9 cellular contexts compared by ENCODE assay signal in genomic region chr3:13021141-13021933, GRCh38. TPM values are rescaled to one million over a fixed set of nuclear protein-coding genes. Genes with fewer than 3 reads are reported as not detected.
DNase-seq lines count a peak whose midpoint lies in the region; ATAC-seq and TF ChIP-seq lines count a peak whose summit lies in the region.
"Had no signal": no experiment of that assay in that cellular context is flagged by ENCODE, and none has a peak within 500 bp of the region (broad histone marks: within the 10 kb centered on the region; RNA-seq: fewer than 3 reads in every experiment).

No MANE protein-coding gene starts in this region.

- no peaks in the 10 kb centered on the region for H3K9me3 ChIP-seq in sigmoid colon

- intact Hi-C loops in dendritic cell treated with granulocyte-macrophage colony-stimulating factor and Interleukin-4, amounts not matched to agents 40 ng/mL and 50 ng/mL, for 4 days (cut with micrococcal nuclease) = no loop called here
- intact Hi-C loops in sigmoid colon (cut with DNase I) = no loop called here

- ATAC-seq in HG02973 (IDR thresholded peaks at IDR 0.05; ENCODE audit: unreplicated experiment) (no peak), HG03135 (IDR thresholded peaks at IDR 0.05; ENCODE audit: unreplicated experiment) (no peak)

- TF ChIP-seq CTCF in GM13977 (IDR thresholded peaks at IDR 0.05; ENCODE audit: extremely low read depth, insufficient read depth, missing control alignments) (no peak), sigmoid colon (IDR thresholded peaks at IDR 0.05) (no peak)

- H3K27ac Mint-ChIP-seq in dendritic cell treated with granulocyte-macrophage colony-stimulating factor and Interleukin-4, amounts not matched to agents 40 ng/mL and 50 ng/mL, for 4 days = peak overlapping the region; percentile 35

- H3K27ac ChIP-seq in sigmoid colon = peak overlapping the region in 2 of 4 donors; percentile 5 to 50

- H3K4me3 Mint-ChIP-seq in dendritic cell treated with granulocyte-macrophage colony-stimulating factor and Interleukin-4, amounts not matched to agents 40 ng/mL and 50 ng/mL, for 4 days = no peak overlapping the region
- H3K4me3 Mint-ChIP-seq: T-helper 1 cell treated with Interleukin-12 subunit alpha and Interleukin-12 subunit beta and Interleukin-4 antibody, amounts not matched to agents 30 μg/mL and 1 μg/mL, for 36 hours had no signal

- TF ChIP-seq POLR2A in sigmoid colon (IDR thresholded peaks at IDR 0.05) = no peak

- no peaks in the 10 kb centered on the region for H3K27me3 ChIP-seq in sigmoid colon

- peaks cover 0 to 45% (median 30%) of the 10 kb centered on the region in 4 donors for H3K4me1 ChIP-seq in sigmoid colon

- peaks cover 62% of the 10 kb centered on the region for H3K4me1 Mint-ChIP-seq in dendritic cell treated with granulocyte-macrophage colony-stimulating factor and Interleukin-4, amounts not matched to agents 40 ng/mL and 50 ng/mL, for 4 days (ENCODE audit: low read depth)

- H3K27me3 Mint-ChIP-seq in dendritic cell treated with granulocyte-macrophage colony-stimulating factor and Interleukin-4, amounts not matched to agents 40 ng/mL and 50 ng/mL, for 4 days = peaks cover 3% of the 10 kb centered on the region

- TF ChIP-seq EP300 in sigmoid colon (IDR thresholded peaks at IDR 0.05) = no peak

- H3K36me3 ChIP-seq in sigmoid colon = no peaks in the 10 kb centered on the region

- peak overlapping the region in 2 of 4 donors; percentile 4 to 17 for H3K4me3 ChIP-seq in sigmoid colon

- peaks cover 9% of the 10 kb centered on the region for H3K9me3 Mint-ChIP-seq in dendritic cell treated with granulocyte-macrophage colony-stimulating factor and Interleukin-4, amounts not matched to agents 40 ng/mL and 50 ng/mL, for 4 days
- H3K9me3 Mint-ChIP-seq: T-helper 1 cell treated with Interleukin-12 subunit alpha and Interleukin-12 subunit beta and Interleukin-4 antibody, amounts not matched to agents 30 μg/mL and 1 μg/mL, for 36 hours had no signal

- H3K36me3 Mint-ChIP-seq in dendritic cell treated with granulocyte-macrophage colony-stimulating factor and Interleukin-4, amounts not matched to agents 40 ng/mL and 50 ng/mL, for 4 days (ENCODE audit: low read depth) = no peaks in the 10 kb centered on the region

- 47 to 59% methylated on average over 25 of the region's 25 CpGs for WGBS in sigmoid colon, 2 donors

- in situ Hi-C loops in GM13977 (cut with MboI; ENCODE audit: low pct_unique_long_range_greater_than_20kb, low sequenced_read_pairs, unreplicated experiment) = no loop called here

- DNase-seq in GM13977 (ENCODE audit: low spot score) (peak; percentile 73), NCI-H1092 treated with DMSO at 0.1 percent for 48 hours (lab: John Stamatoyannopoulos, UW) (peak; percentile 67), sigmoid colon (peak; percentile 70), kidney glomerular epithelial cell (lab: John Stamatoyannopoulos, UW) (no peak), epidermal melanocyte (ENCODE audit: insufficient read length, low spot score) (no peak)

RNA-seq across cellular contexts. Expression of gene IQSEC1, which starts 51.9 kb away (rescaled TPM):
- total RNA-seq in sigmoid colon = 10 to 100 TPM; 23.9 to 39.1 (median 26.2) TPM
- polyA plus RNA-seq in sigmoid colon = 10 to 100 TPM in 1 of 3 donors, 1 to 10 TPM in 2; 2.5 to 20.7 (median 4.2) TPM

Comparison
In these comparisons a context has a peak if more than half of its experiments do, and no peak if none do; other contexts are left out.
1. DNase-seq: peak in GM13977 (single experiment), NCI-H1092 treated with DMSO at 0.1 percent for 48 hours (single experiment) and sigmoid colon (single experiment); none in kidney glomerular epithelial cell (single experiment) and epidermal melanocyte (single experiment).